In genomic region chr15:63474810-63475316, GRCh38 we compare ENCODE assay signal across 8 cellular contexts. TPM values are rescaled to one million over a fixed set of nuclear protein-coding genes. Genes with fewer than 3 reads are reported as not detected.
DNase-seq lines count a peak whose midpoint lies in the region; ATAC-seq and TF ChIP-seq lines count a peak whose summit lies in the region.

No MANE protein-coding gene starts in this region.

- H3K36me3 Mint-ChIP-seq in T-cell (no peaks in the 10 kb centered on the region), nephron (ENCODE audit: low read depth) (no peaks in the 10 kb centered on the region), osteocyte (ENCODE audit: unreplicated experiment) (no peaks in the 10 kb centered on the region)

- CTCF ChIA-PET in T-cell (lab: Charles Lee), result interaction anchor here in 1 of 2 donors (0.7 to 1.1 kb wide), 2 partner anchors 30 to 240 kb away, joined by 3 to 4 read pairs; no protein-coding TSS in a partner anchor

- TF ChIP-seq CTCF in nephron (IDR thresholded peaks at IDR 0.05; ENCODE audit: unreplicated experiment in 3 of 3) (no peak), osteocyte (IDR thresholded peaks at IDR 0.05) (no peak)

- H3K4me1 Mint-ChIP-seq in T-cell (peaks cover 68 to 71% (median 71%) of the 10 kb centered on the region in 3 donors), nephron (peaks cover 32% of the 10 kb centered on the region), osteocyte (ENCODE audit: unreplicated experiment) (peaks cover 24% of the 10 kb centered on the region)

- H3K9me3 Mint-ChIP-seq in T-cell (no peaks in the 10 kb centered on the region), nephron (peaks cover 3% of the 10 kb centered on the region), osteocyte (ENCODE audit: unreplicated experiment) (no peaks in the 10 kb centered on the region)

- H3K27me3 Mint-ChIP-seq in T-cell (no peaks in the 10 kb centered on the region), nephron (ENCODE audit: low read depth) (peaks cover 15% of the 10 kb centered on the region), osteocyte (ENCODE audit: unreplicated experiment) (peaks cover 5% of the 10 kb centered on the region)

- ATAC-seq in GM19324 (IDR thresholded peaks at IDR 0.05; ENCODE audit: low FRiP score, unreplicated experiment) (peak; percentile 66), HG03196 (IDR thresholded peaks at IDR 0.05; ENCODE audit: unreplicated experiment) (peak; percentile 57), T-cell (replicated peaks in 1 of 4) (no peak)

- DNase-seq in DMS53 treated with DMSO at 0.1 percent for 48 hours (lab: John Stamatoyannopoulos, UW; ENCODE audit: unreplicated experiment), result peak; percentile 59
- DNase-seq in T-cell, result no peak
- no peak for DNase-seq in stimulated activated CD4-positive, alpha-beta T cell treated with anti-CD3 and anti-CD28 coated beads, Interleukin-4, amount 100 ng/mL, for 4 hours
- DNase-seq in osteocyte (ENCODE audit: extremely low spot score, unreplicated experiment), result no peak
- DNase-seq in NCI-H524 (lab: John Stamatoyannopoulos, UW), result no peak

- POLR2A ChIA-PET in T-cell (lab: Charles Lee), result interaction anchor here in 1 of 2 donors (0.5 kb wide), 1 partner anchor 217 kb away, joined by 11 read pairs; no protein-coding TSS in a partner anchor

- peak overlapping the region in 1 of 3 donors; percentile 56 for H3K4me3 Mint-ChIP-seq in T-cell
- no peak overlapping the region for H3K4me3 Mint-ChIP-seq in nephron
- H3K4me3 Mint-ChIP-seq in osteocyte (ENCODE audit: unreplicated experiment), result no peak overlapping the region

- H3K27ac Mint-ChIP-seq in T-cell (peak overlapping the region; percentile 95), nephron (peak overlapping the region; percentile 57 to 87 (median 58)), osteocyte (ENCODE audit: unreplicated experiment) (no peak overlapping the region)

RNA-seq across cellular contexts. Expression of gene USP3, which starts 29.5 kb away (rescaled TPM):
- total RNA-seq in T-cell (100 to 1,000 TPM; 123 to 265 (median 130) TPM), osteocyte (41.2 and 45.9 TPM in 2 replicates)

Comparison
In these comparisons a context has a peak if more than half of its experiments do, and no peak if none do; other contexts are left out.
1. ATAC-seq: peak in GM19324 (single experiment) and HG03196 (single experiment); none in T-cell (0 of 4).